11 cellular contexts compared by ENCODE assay signal in genomic region chr11:67264886-67265632, GRCh38. TPM values are rescaled to one million over a fixed set of nuclear protein-coding genes. Genes with fewer than 3 reads are reported as not detected.
DNase-seq lines count a peak whose midpoint lies in the region; ATAC-seq and TF ChIP-seq lines count a peak whose summit lies in the region.
"Had no signal": no experiment of that assay in that cellular context is flagged by ENCODE, and none has a peak within 500 bp of the region (broad histone marks: within the 10 kb centered on the region; RNA-seq: fewer than 3 reads in every experiment).

No MANE protein-coding gene starts in this region.

- WGBS in sigmoid colon, 2 donors: 94 to 95% methylated on average over 6 of the region's 6 CpGs

- TF ChIP-seq POLR2A in sigmoid colon (IDR thresholded peaks at IDR 0.05): no peak

- DNase-seq in T-helper 2 cell treated with Interferon-gamma antibody and Interleukin-4, amounts not matched to agents 5 μg/mL and 100 μg/mL, for 36 hours (ENCODE audit: low spot score): no peak
- no peak for DNase-seq in T-helper 2 cell
- DNase-seq in activated B cell treated with CpG ODN at 0.5 μM for 24 hours: no peak
- DNase-seq in epithelial cell of esophagus (ENCODE audit: low read depth): peak; percentile 86
- peak; percentile 64 for DNase-seq in sigmoid colon
- DNase-seq in NCI-H524 (lab: John Stamatoyannopoulos, UW): no peak
- no peak for DNase-seq in OCI-M1 (lab: John Stamatoyannopoulos, UW)
- DNase-seq: KBM-7, upper lobe of left lung had no signal

- TF ChIP-seq CTCF in activated B cell treated with CpG ODN at 0.5 μM for 24 hours (IDR thresholded peaks at IDR 0.05) (no peak), epithelial cell of esophagus (IDR thresholded peaks at IDR 0.05; ENCODE audit: insufficient read depth, low read depth, low read length, missing control alignments) (no peak), sigmoid colon (IDR thresholded peaks at IDR 0.05) (no peak)

- H3K4me1 Mint-ChIP-seq in T-helper 2 cell treated with Interferon-gamma antibody and Interleukin-4, amounts not matched to agents 5 μg/mL and 100 μg/mL, for 36 hours (ENCODE audit: low read depth): peaks cover 41% of the 10 kb centered on the region
- peaks cover 59% of the 10 kb centered on the region for H3K4me1 Mint-ChIP-seq in activated B cell treated with CpG ODN at 0.5 μM for 24 hours

- ATAC-seq in activated B cell treated with CpG ODN at 0.5 μM for 24 hours (ENCODE audit: low read depth) (no peak), HG02588 (IDR thresholded peaks at IDR 0.05; ENCODE audit: unreplicated experiment) (no peak)

- H3K4me1 ChIP-seq in sigmoid colon: peaks cover 0 to 64% (median 60%) of the 10 kb centered on the region in 4 donors
- H3K4me1 ChIP-seq: parathyroid adenoma had no signal

- TF ChIP-seq EP300 in sigmoid colon (IDR thresholded peaks at IDR 0.05): no peak

- no peaks in the 10 kb centered on the region for H3K27me3 Mint-ChIP-seq in T-helper 2 cell treated with Interferon-gamma antibody and Interleukin-4, amounts not matched to agents 5 μg/mL and 100 μg/mL, for 36 hours (ENCODE audit: low read depth)
- peaks cover 2% of the 10 kb centered on the region for H3K27me3 Mint-ChIP-seq in activated B cell treated with CpG ODN at 0.5 μM for 24 hours

- peak overlapping the region; percentile 74 for H3K4me3 Mint-ChIP-seq in T-helper 2 cell treated with Interferon-gamma antibody and Interleukin-4, amounts not matched to agents 5 μg/mL and 100 μg/mL, for 36 hours
- peak overlapping the region; percentile 61 for H3K4me3 Mint-ChIP-seq in activated B cell treated with CpG ODN at 0.5 μM for 24 hours

- intact Hi-C loops in activated B cell treated with CpG ODN at 0.5 μM for 24 hours (cut with micrococcal nuclease) (no loop called here), sigmoid colon (cut with DNase I) (loop anchor here (5.0 kb wide), 2 partner anchors 117 to 242 kb away; partner anchors contain the start of genes CDK2AP2 and PITPNM1)

- peak overlapping the region in 2 of 4 donors; percentile 72 to 80 for H3K27ac ChIP-seq in sigmoid colon

- peaks cover 0 to 5% (median 0%) of the 10 kb centered on the region in 4 donors for H3K36me3 ChIP-seq in sigmoid colon

- peaks cover 33% of the 10 kb centered on the region for H3K36me3 Mint-ChIP-seq in T-helper 2 cell treated with Interferon-gamma antibody and Interleukin-4, amounts not matched to agents 5 μg/mL and 100 μg/mL, for 36 hours (ENCODE audit: low read depth)
- peaks cover 19% of the 10 kb centered on the region for H3K36me3 Mint-ChIP-seq in activated B cell treated with CpG ODN at 0.5 μM for 24 hours (ENCODE audit: low read depth)

- peak overlapping the region; percentile 58 for H3K27ac Mint-ChIP-seq in T-helper 2 cell treated with Interferon-gamma antibody and Interleukin-4, amounts not matched to agents 5 μg/mL and 100 μg/mL, for 36 hours
- H3K27ac Mint-ChIP-seq in activated B cell treated with CpG ODN at 0.5 μM for 24 hours: peak overlapping the region; percentile 84

- CTCF ChIA-PET in activated B cell treated with CpG ODN at 0.5 μM for 24 hours (lab: Charles Lee): interaction anchor here (0.7 to 5.1 kb wide), 4 partner anchors 50 to 119 kb away, joined by 3 to 75 read pairs (median 4); no protein-coding TSS in a partner anchor

- no peak overlapping the region for H3K4me3 ChIP-seq in epithelial cell of esophagus (ENCODE audit: low read length)
- H3K4me3 ChIP-seq in sigmoid colon: no peak overlapping the region

- H3K27me3 ChIP-seq in sigmoid colon: no peaks in the 10 kb centered on the region
- H3K27me3 ChIP-seq: upper lobe of left lung had no signal

- POLR2A ChIA-PET in activated B cell treated with CpG ODN at 0.5 μM for 24 hours (lab: Charles Lee): interaction anchor here (0.6 to 4.7 kb wide), 5 partner anchors 13 to 216 kb away, joined by 3 to 85 read pairs (median 10); partner anchors contain the start of gene ANKRD13D

- no peaks in the 10 kb centered on the region for H3K9me3 ChIP-seq in sigmoid colon
- H3K9me3 ChIP-seq: upper lobe of left lung had no signal

- H3K9me3 Mint-ChIP-seq in T-helper 2 cell treated with Interferon-gamma antibody and Interleukin-4, amounts not matched to agents 5 μg/mL and 100 μg/mL, for 36 hours: no peaks in the 10 kb centered on the region
- no peaks in the 10 kb centered on the region for H3K9me3 Mint-ChIP-seq in activated B cell treated with CpG ODN at 0.5 μM for 24 hours

RNA-seq across cellular contexts. Expression of gene GRK2, which starts 1.2 kb away (rescaled TPM):
- 159 and 175 TPM in 2 replicates for total RNA-seq in activated B cell treated with CpG ODN at 0.5 μM for 24 hours
- 10 to 100 TPM; 32.1 to 48.2 (median 38.9) TPM for total RNA-seq in sigmoid colon
- polyA plus RNA-seq in sigmoid colon: 100 to 1,000 TPM in 1 of 3 donors, 10 to 100 TPM in 2; 88.3 to 152 (median 92.0) TPM

RNA-seq across cellular contexts. Expression of gene ANKRD13D, which starts 24.0 kb away (rescaled TPM):
- total RNA-seq in activated B cell treated with CpG ODN at 0.5 μM for 24 hours: 97.2 and 116 TPM in 2 replicates
- 10 to 100 TPM; 23.9 to 45.7 (median 24.2) TPM for total RNA-seq in sigmoid colon
- 10 to 100 TPM in 2 of 3 donors, 1 to 10 TPM in 1; 9.0 to 42.2 (median 16.8) TPM for polyA plus RNA-seq in sigmoid colon

RNA-seq across cellular contexts. Expression of gene SSH3, which starts 38.3 kb away (rescaled TPM):
- total RNA-seq in activated B cell treated with CpG ODN at 0.5 μM for 24 hours (5.1 and 7.7 TPM in 2 replicates), sigmoid colon (10 to 100 TPM; 20.0 to 37.7 (median 26.6) TPM)
- 10 to 100 TPM; 15.6 to 39.0 (median 21.3) TPM for polyA plus RNA-seq in sigmoid colon

Comparison
In these comparisons a context has a peak if more than half of its experiments do, and no peak if none do; other contexts are left out.
1. DNase-seq: peak in epithelial cell of esophagus (single experiment) and sigmoid colon (single experiment); none in T-helper 2 cell treated with Interferon-gamma antibody and Interleukin-4, amounts not matched to agents 5 μg/mL and 100 μg/mL, for 36 hours (single experiment), T-helper 2 cell (0 of 5), activated B cell treated with CpG ODN at 0.5 μM for 24 hours (single experiment), NCI-H524 (0 of 2) and OCI-M1 (single experiment).